ENCODE assay signal across 18 cellular contexts in genomic region chr1:172006660-172007059, GRCh38.
"Had no signal": no experiment of that assay in that cellular context is flagged by ENCODE, and none has a peak within 500 bp of the region (broad histone marks: within the 10 kb centered on the region; RNA-seq: fewer than 3 reads in every experiment).

No MANE protein-coding gene starts in this region.

- H3K27me3 ChIP-seq: colonic mucosa, heart left ventricle, neutrophil, transverse colon had no signal

- H3K4me3 ChIP-seq: colonic mucosa, heart left ventricle, thoracic aorta, transverse colon had no signal

- H3K4me1 ChIP-seq: colonic mucosa, heart left ventricle had no signal

- H3K27ac ChIP-seq: colonic mucosa, heart left ventricle, neutrophil, thoracic aorta, transverse colon had no signal

- H3K36me3 ChIP-seq: colonic mucosa, heart left ventricle, neutrophil, thoracic aorta, transverse colon had no signal

- H3K9me3 ChIP-seq: colonic mucosa, neutrophil had no signal

- DNase-seq: colonic mucosa; dermis blood vessel endothelial cell; effector CD4-positive, alpha-beta T cell; endodermal cell; erythroblast; foreskin melanocyte; heart left ventricle; hypothalamus; naive thymus-derived CD4-positive, alpha-beta T cell; posterior cingulate gyrus; stimulated activated CD4-positive, alpha-beta T cell treated with anti-CD3 and anti-CD28 coated beads, Interleukin-2, amount 100 ng/mL, for 24 hours; stimulated activated CD4-positive, alpha-beta T cell treated with anti-CD3 and anti-CD28 coated beads, Interleukin-4, amount 100 ng/mL, for 4 hours; stimulated activated naive B cell treated with anti-CD40 and anti-IgM and Interleukin-4, amounts not matched to agents 10 μg/mL and 1 μg/mL and 100 μg/mL, for 72 hours; stimulated activated naive CD8-positive, alpha-beta T cell treated with anti-CD3 and anti-CD28 coated beads, Interleukin-15, amount 100 ng/mL, for 72 hours; transverse colon had no signal

- ATAC-seq: heart left ventricle; naive thymus-derived CD4-positive, alpha-beta T cell; sciatic nerve; stimulated activated naive B cell treated with anti-CD40 and anti-IgM and Interleukin-4, amounts not matched to agents 10 μg/mL and 1 μg/mL and 100 μg/mL, for 72 hours; stimulated activated naive CD8-positive, alpha-beta T cell treated with anti-CD3 and anti-CD28 coated beads, Interleukin-15, amount 100 ng/mL, for 72 hours had no signal
